Comparison of ENCODE assay signal across 8 cellular contexts in the genomic region with DNA sequence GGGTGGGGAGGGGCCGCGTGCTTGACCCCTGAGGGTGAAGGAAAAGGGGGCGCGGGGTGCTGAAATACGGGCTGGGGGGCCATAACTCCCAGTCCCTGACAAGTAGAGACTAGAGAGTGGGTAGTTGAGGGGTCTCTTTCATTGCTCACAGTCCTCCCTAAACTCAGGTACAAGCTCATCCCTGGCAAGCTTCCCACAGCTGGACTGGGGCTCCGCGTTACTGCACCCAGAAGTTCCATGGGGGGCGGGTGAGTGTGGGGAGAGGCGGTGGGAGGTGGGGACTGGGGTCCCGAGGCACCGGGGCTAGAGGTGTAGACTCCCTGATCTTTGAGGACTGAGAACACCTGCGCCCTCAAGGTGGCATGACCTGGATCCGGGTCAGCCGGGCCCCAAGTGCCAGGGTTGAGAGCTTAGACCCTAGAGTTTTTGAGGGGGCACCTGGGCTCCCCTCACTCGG. TPM values are rescaled to one million over a fixed set of nuclear protein-coding genes. Genes with fewer than 3 reads are reported as not detected.
DNase-seq lines count a peak whose midpoint lies in the region; ATAC-seq and TF ChIP-seq lines count a peak whose summit lies in the region.

No MANE protein-coding gene starts in this region.

- no peaks in the 10 kb centered on the region for H3K27me3 Mint-ChIP-seq in nephron (ENCODE audit: low read depth)

- WGBS in ectodermal cell, 2 experiments = 59 to 65% methylated on average over 15 of the region's 15 CpGs

- no peaks in the 10 kb centered on the region for H3K9me3 Mint-ChIP-seq in nephron

- H3K4me1 Mint-ChIP-seq in nephron = peaks cover 7% of the 10 kb centered on the region

- H3K36me3 ChIP-seq in BE2C (no peaks in the 10 kb centered on the region; the same call in 1 of the 2 replicates), MG63 (peaks cover 4% of the 10 kb centered on the region; the same call in 1 of the 2 replicates), ectodermal cell (ENCODE audit: control insufficient read depth, insufficient read depth, low read length) (peaks cover 1% of the 10 kb centered on the region)

- H3K9me3 ChIP-seq in BE2C = no peaks in the 10 kb centered on the region
- no peaks in the 10 kb centered on the region for H3K9me3 ChIP-seq in MG63
- H3K9me3 ChIP-seq in ectodermal cell (ENCODE audit: control insufficient read depth, low read length) = no peaks in the 10 kb centered on the region

- DNase-seq in BE2C (no peak), MG63 (no peak), DMS114 treated with DMSO at 0.1 percent for 48 hours (lab: John Stamatoyannopoulos, UW; ENCODE audit: unreplicated experiment) (no peak), occipital lobe (lab: John Stamatoyannopoulos, UW) (no peak)

- H3K4me3 ChIP-seq in BE2C (ENCODE audit: low read depth, low read length) (peak overlapping the region; percentile 51), MG63 (peak overlapping the region; percentile 56), ectodermal cell (ENCODE audit: insufficient read depth, low read depth, low read length) (peak overlapping the region; percentile 48)

- H3K27ac Mint-ChIP-seq in nephron = peak overlapping the region in 2 of 3 experiments; percentile 42 to 51

- peak overlapping the region; percentile 86 to 90 (median 90) for H3K4me3 Mint-ChIP-seq in nephron

- TF ChIP-seq CTCF in BE2C (IDR thresholded peaks at IDR 0.05; ENCODE audit: low read depth, low read length) = no peak
- TF ChIP-seq CTCF in nephron (IDR thresholded peaks at IDR 0.05; ENCODE audit: unreplicated experiment in 3 of 3) = no peak

- H3K27me3 ChIP-seq in BE2C (no peaks in the 10 kb centered on the region), MG63 (no peaks in the 10 kb centered on the region), ectodermal cell (ENCODE audit: control insufficient read depth, insufficient read depth, low read length, poor library complexity, severe bottlenecking) (peaks cover 5% of the 10 kb centered on the region)

- ATAC-seq in HG02798 (IDR thresholded peaks at IDR 0.05; ENCODE audit: poor library complexity, unreplicated experiment) (no peak), GM19463 (IDR thresholded peaks at IDR 0.05; ENCODE audit: unreplicated experiment) (no peak)

- H3K27ac ChIP-seq in ectodermal cell (ENCODE audit: insufficient read depth, low read depth, low read length, poor library complexity, severe bottlenecking) = no peak overlapping the region

- peaks cover 5% of the 10 kb centered on the region for H3K36me3 Mint-ChIP-seq in nephron (ENCODE audit: low read depth)

- H3K4me1 ChIP-seq in BE2C (peaks cover 7% of the 10 kb centered on the region; the same call in 1 of the 2 replicates), ectodermal cell (ENCODE audit: control insufficient read depth, insufficient read depth, low read length) (peaks cover 33% of the 10 kb centered on the region)

RNA-seq across cellular contexts. Expression of gene ETV2, which starts 1.3 kb away (rescaled TPM):
- 0.94 TPM for polyA plus RNA-seq in BE2C (2012; ENCODE audit: insufficient read depth, insufficient read length, low read depth)
- not detected in 2 replicates for total RNA-seq in MG63 (2014; rRNA removed; shearing (Covaris generic); ENCODE audit: low replicate concordance)
- 3.3 TPM for polyA plus RNA-seq in ectodermal cell (2013, experiment 1 of 4)
- 2.9 TPM for polyA plus RNA-seq in ectodermal cell (2013, experiment 2 of 4)
- 1.8 TPM for polyA plus RNA-seq in ectodermal cell (2013, experiment 3 of 4)
- polyA plus RNA-seq in ectodermal cell (2013, experiment 4 of 4) = 2.9 TPM
- total RNA-seq in occipital lobe = 1.1 TPM

RNA-seq across cellular contexts. Expression of gene COX6B1, which starts 5.3 kb away (rescaled TPM):
- 767 TPM for polyA plus RNA-seq in BE2C (2012; ENCODE audit: insufficient read depth, insufficient read length, low read depth)
- 377 and 417 TPM in 2 replicates for total RNA-seq in MG63 (2014; rRNA removed; shearing (Covaris generic); ENCODE audit: low replicate concordance)
- polyA plus RNA-seq in ectodermal cell (2013, experiment 1 of 4) = 348 TPM
- polyA plus RNA-seq in ectodermal cell (2013, experiment 2 of 4) = 360 TPM
- 474 TPM for polyA plus RNA-seq in ectodermal cell (2013, experiment 3 of 4)
- 531 TPM for polyA plus RNA-seq in ectodermal cell (2013, experiment 4 of 4)
- 119 TPM for total RNA-seq in occipital lobe

RNA-seq across cellular contexts. Expression of gene RBM42, which starts 14.0 kb away (rescaled TPM):
- 220 TPM for polyA plus RNA-seq in BE2C (2012; ENCODE audit: insufficient read depth, insufficient read length, low read depth)
- 103 and 144 TPM in 2 replicates for total RNA-seq in MG63 (2014; rRNA removed; shearing (Covaris generic); ENCODE audit: low replicate concordance)
- polyA plus RNA-seq in ectodermal cell (2013, experiment 1 of 4) = 70.9 TPM
- polyA plus RNA-seq in ectodermal cell (2013, experiment 2 of 4) = 68.9 TPM
- polyA plus RNA-seq in ectodermal cell (2013, experiment 3 of 4) = 69.1 TPM
- 69.5 TPM for polyA plus RNA-seq in ectodermal cell (2013, experiment 4 of 4)
- total RNA-seq in occipital lobe = 16.7 TPM

RNA-seq across cellular contexts. Expression of gene UPK1A, which starts 23.5 kb away (rescaled TPM):
- not detected for polyA plus RNA-seq in BE2C (2012; ENCODE audit: insufficient read depth, insufficient read length, low read depth)
- not detected in 2 replicates for total RNA-seq in MG63 (2014; rRNA removed; shearing (Covaris generic); ENCODE audit: low replicate concordance)
- 0.50 TPM for polyA plus RNA-seq in ectodermal cell (2013, experiment 1 of 4)
- polyA plus RNA-seq in ectodermal cell (2013, experiment 2 of 4) = 0.68 TPM
- 0.21 TPM for polyA plus RNA-seq in ectodermal cell (2013, experiment 3 of 4)
- 0.73 TPM for polyA plus RNA-seq in ectodermal cell (2013, experiment 4 of 4)
- total RNA-seq in occipital lobe = not detected

RNA-seq across cellular contexts. Expression of gene HAUS5, which starts 30.3 kb away (rescaled TPM):
- polyA plus RNA-seq in BE2C (2012; ENCODE audit: insufficient read depth, insufficient read length, low read depth) = 24.5 TPM
- total RNA-seq in MG63 (2014; rRNA removed; shearing (Covaris generic); ENCODE audit: low replicate concordance) = 12.8 and 18.2 TPM in 2 replicates
- polyA plus RNA-seq in ectodermal cell (2013, experiment 1 of 4) = 41.2 TPM
- 36.7 TPM for polyA plus RNA-seq in ectodermal cell (2013, experiment 2 of 4)
- polyA plus RNA-seq in ectodermal cell (2013, experiment 3 of 4) = 29.9 TPM
- polyA plus RNA-seq in ectodermal cell (2013, experiment 4 of 4) = 33.2 TPM
- total RNA-seq in occipital lobe = 6.4 TPM
